Comparison of ENCODE assay signal across 1 cellular context in genomic region chr22:20488946-20489345, GRCh38.
TF ChIP-seq lines count a peak whose summit lies in the region.

No MANE protein-coding gene starts in this region.

TF ChIP-seq in H1, 55 proteins besides CTCF, POLR2A, EP300 and RAD21:
- TF ChIP-seq SP4 (IDR thresholded peaks at IDR 0.05; ENCODE audit: low read length) (no peak), RXRA (IDR thresholded peaks at IDR 0.05; ENCODE audit: insufficient read depth, low read depth, low read length) (no peak), KDM1A (IDR thresholded peaks at IDR 0.05; ENCODE audit: borderline replicate concordance, low read length) (no peak), SAP30 (IDR thresholded peaks at IDR 0.05; ENCODE audit: insufficient read depth, insufficient replicate concordance, low read length) (no peak), JUN (IDR thresholded peaks at IDR 0.05; ENCODE audit: low read depth, low read length) (no peak), CBX8 (IDR thresholded peaks at IDR 0.05; ENCODE audit: borderline replicate concordance, low read depth, low read length) (no peak), TEAD4 (IDR thresholded peaks at IDR 0.05; ENCODE audit: low read depth, low read length) (no peak), ZNF274 (IDR thresholded peaks at IDR 0.05; ENCODE audit: borderline replicate concordance, extremely low read depth, low read length) (no peak), HDAC6 (IDR thresholded peaks at IDR 0.05; ENCODE audit: low read depth, low read length) (no peak), POLR2AphosphoS5 (IDR thresholded peaks at IDR 0.05; ENCODE audit: low read depth, low read length) (no peak), EZH2 (IDR thresholded peaks at IDR 0.05; ENCODE audit: low read depth, low read length, severe bottlenecking) (no peak), HDAC2 (IDR thresholded peaks at IDR 0.05; ENCODE audit: borderline replicate concordance in 1 of 2, low read depth in 2 of 2, low read length in 2 of 2) (no peak), SP2 (IDR thresholded peaks at IDR 0.05; ENCODE audit: low read length) (no peak), CHD7 (IDR thresholded peaks at IDR 0.05; ENCODE audit: insufficient replicate concordance, low read length) (no peak), KDM4A (IDR thresholded peaks at IDR 0.05; ENCODE audit: low read depth, low read length, severe bottlenecking) (no peak), PHF8 (conservative IDR thresholded peaks at IDR 0.05; ENCODE audit: low read depth, low read length) (no peak), CREB1 (IDR thresholded peaks at IDR 0.05) (no peak), CTBP2 (IDR thresholded peaks at IDR 0.05; ENCODE audit: borderline replicate concordance, insufficient read depth, insufficient read length, low read length) (no peak), NANOG (IDR thresholded peaks at IDR 0.05; ENCODE audit: insufficient read depth, low read depth, low read length, poor library complexity, severe bottlenecking) (no peak)
- TF ChIP-seq, protein P1, sequence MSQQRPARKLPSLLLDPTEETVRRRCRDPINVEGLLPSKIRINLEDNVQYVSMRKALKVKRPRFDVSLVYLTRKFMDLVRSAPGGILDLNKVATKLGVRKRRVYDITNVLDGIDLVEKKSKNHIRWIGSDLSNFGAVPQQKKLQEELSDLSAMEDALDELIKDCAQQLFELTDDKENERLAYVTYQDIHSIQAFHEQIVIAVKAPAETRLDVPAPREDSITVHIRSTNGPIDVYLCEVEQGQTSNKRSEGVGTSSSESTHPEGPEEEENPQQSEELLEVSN (IDR thresholded peaks at IDR 0.05) = no peak
